In the genomic region with DNA sequence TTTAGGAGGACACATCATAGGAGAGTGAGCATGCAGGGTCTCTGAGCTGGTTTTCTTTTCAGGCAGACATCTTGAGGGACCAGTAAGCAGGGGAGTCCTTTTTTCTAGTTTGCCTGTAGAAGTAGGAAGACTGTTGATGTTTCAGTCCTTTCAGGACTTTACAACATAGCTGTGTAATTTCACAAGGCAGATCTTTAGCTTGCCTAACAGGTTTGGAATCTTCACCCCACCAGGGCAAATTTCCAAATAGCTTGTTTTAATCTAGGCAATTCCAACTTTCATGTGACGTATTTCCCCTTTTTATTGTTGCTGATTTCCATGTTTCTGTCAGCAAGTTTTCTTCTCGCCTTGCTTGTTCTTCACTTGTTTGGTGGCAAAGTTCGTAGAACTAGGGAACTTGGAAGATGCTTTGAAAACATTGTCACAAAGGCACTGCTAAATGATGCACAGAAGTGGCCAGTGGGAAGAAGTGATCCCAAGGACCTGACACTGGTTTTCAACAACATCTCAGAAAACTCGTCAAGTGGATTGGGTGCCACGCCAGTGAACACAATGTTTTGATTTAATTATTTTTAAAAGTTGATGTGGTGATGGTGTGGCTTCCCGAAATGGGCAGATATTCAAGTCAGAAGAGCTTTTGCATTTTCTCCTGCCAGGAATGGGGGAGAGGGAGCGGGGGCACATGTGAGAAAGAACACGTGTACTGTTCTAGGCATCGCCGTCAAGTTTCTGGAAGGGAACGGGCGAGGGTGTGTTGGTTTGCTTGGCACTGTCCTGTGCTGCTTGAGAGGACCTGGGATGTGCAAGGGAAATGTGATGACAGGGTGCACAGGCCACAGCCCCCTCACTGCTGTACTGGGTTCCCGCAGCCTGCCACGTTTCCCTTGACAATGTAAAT, we compare ENCODE assay signal across 18 cellular contexts.
DNase-seq lines count a peak whose midpoint lies in the region; ATAC-seq and TF ChIP-seq lines count a peak whose summit lies in the region.
"Had no signal": no experiment of that assay in that cellular context is flagged by ENCODE, and none has a peak within 500 bp of the region (broad histone marks: within the 10 kb centered on the region; RNA-seq: fewer than 3 reads in every experiment).

No MANE protein-coding gene starts in this region.

- H3K4me1 ChIP-seq in GM23248 (ENCODE audit: insufficient read depth) (no peaks in the 10 kb centered on the region), adipocyte (ENCODE audit: control insufficient read depth, insufficient read depth, low read length) (peaks cover 3% of the 10 kb centered on the region), lower lobe of right lung (no peaks in the 10 kb centered on the region), Caco-2 (no peaks in the 10 kb centered on the region)

- POLR2A ChIA-PET in Caco-2 (lab: Charles Lee) = no interaction called here

- H3K4me2 ChIP-seq in GM23248 (ENCODE audit: unreplicated experiment) = no peak overlapping the region
- H3K4me2 ChIP-seq: KMS-11 had no signal

- H3K27me3 ChIP-seq in GM23248 (replicated peaks; ENCODE audit: insufficient read depth) (no peaks in the 10 kb centered on the region), adipocyte (replicated peaks; ENCODE audit: control insufficient read depth, insufficient read depth, low read length) (no peaks in the 10 kb centered on the region), lower lobe of right lung (ENCODE audit: low read depth) (no peaks in the 10 kb centered on the region), Caco-2 (replicated peaks; ENCODE audit: control insufficient read depth, insufficient read depth, low read length) (no peaks in the 10 kb centered on the region)

- DNase-seq in GM23248 = peak; percentile 6
- DNase-seq in adipocyte (ENCODE audit: low read depth) = peak; percentile 2
- peak; percentile 47 for DNase-seq in fibroblast of the aortic adventitia (ENCODE audit: low read depth)
- no peak for DNase-seq in nephron progenitor cell
- DNase-seq in lower lobe of right lung = no peak
- no peak for DNase-seq in Caco-2
- DNase-seq in left lobe of liver (ENCODE audit: low spot score) = no peak
- DNase-seq: C1 segment of cervical spinal cord; CD8-positive, alpha-beta memory T cell; DMS79 treated with DMSO at 0.1 percent for 48 hours; H9; NCI-H1436; NCI-H1930; NCI-H345; NCI-H524 treated with DMSO at 0.1 percent for 48 hours; PC-3; RPMI8226 had no signal

- ATAC-seq in lower lobe of right lung (no peak), left lobe of liver (no peak)
- ATAC-seq: PC-3 had no signal

- H3K9me3 ChIP-seq in GM23248 (ENCODE audit: low read depth) (no peaks in the 10 kb centered on the region), adipocyte (ENCODE audit: control insufficient read depth, low read length) (no peaks in the 10 kb centered on the region), lower lobe of right lung (no peaks in the 10 kb centered on the region), Caco-2 (no peaks in the 10 kb centered on the region)

- H3K4me1 Mint-ChIP-seq in nephron progenitor cell (peaks cover 5% of the 10 kb centered on the region), Caco-2 (ENCODE audit: low read depth, unreplicated experiment) (no peaks in the 10 kb centered on the region)
- H3K4me1 Mint-ChIP-seq: CD8-positive, alpha-beta memory T cell; H9 had no signal

- H3K27me3 Mint-ChIP-seq in nephron progenitor cell (ENCODE audit: low read depth, poor library complexity) (peaks cover 5% of the 10 kb centered on the region), Caco-2 (ENCODE audit: insufficient read depth, unreplicated experiment) (peaks cover 4% of the 10 kb centered on the region)
- H3K27me3 Mint-ChIP-seq: CD8-positive, alpha-beta memory T cell had no signal

- no peaks in the 10 kb centered on the region for H4K20me1 ChIP-seq in GM23248 (ENCODE audit: insufficient read depth)

- H3K4me3 ChIP-seq in GM23248 (no peak overlapping the region), adipocyte (ENCODE audit: low read length) (no peak overlapping the region), fibroblast of the aortic adventitia (ENCODE audit: low read depth, low read length) (no peak overlapping the region), lower lobe of right lung (no peak overlapping the region), Caco-2 (ENCODE audit: low read depth, low read length) (no peak overlapping the region)

- H3K36me3 ChIP-seq in GM23248 (ENCODE audit: low read depth) = no peaks in the 10 kb centered on the region
- H3K36me3 ChIP-seq in adipocyte (ENCODE audit: control insufficient read depth, insufficient read depth, low read length, severe bottlenecking) = no peaks in the 10 kb centered on the region
- no peaks in the 10 kb centered on the region for H3K36me3 ChIP-seq in lower lobe of right lung
- no peaks in the 10 kb centered on the region for H3K36me3 ChIP-seq in Caco-2 (ENCODE audit: control insufficient read depth, insufficient read depth, low read length)

- intact Hi-C loops in lower lobe of right lung (cut with DNase I) (no loop called here), Caco-2 (cut with micrococcal nuclease; ENCODE audit: unreplicated experiment) (no loop called here)

- CTCF ChIA-PET in Caco-2 (lab: Charles Lee) = no interaction called here

- in situ Hi-C loops in GM23248 (cut with MboI) = no loop called here

- H3K9me3 Mint-ChIP-seq in nephron progenitor cell (no peaks in the 10 kb centered on the region), Caco-2 (ENCODE audit: unreplicated experiment) (no peaks in the 10 kb centered on the region)
- H3K9me3 Mint-ChIP-seq: H9 had no signal

- no peaks in the 10 kb centered on the region for H3K79me2 ChIP-seq in GM23248 (ENCODE audit: insufficient read depth)

- no TSS peak for BruUV-seq in Caco-2 (replicated peaks; lab: Mats Ljungman, UMichigan)

- H3K27ac ChIP-seq in GM23248 = no peak overlapping the region
- H3K27ac ChIP-seq in lower lobe of right lung = no peak overlapping the region
- H3K27ac ChIP-seq: KMS-11 had no signal

- H3K27ac Mint-ChIP-seq in nephron progenitor cell (peak overlapping the region; percentile 34), Caco-2 (ENCODE audit: unreplicated experiment) (no peak overlapping the region)
- H3K27ac Mint-ChIP-seq: CD8-positive, alpha-beta memory T cell had no signal

- no peaks in the 10 kb centered on the region for H3F3A ChIP-seq in GM23248 (ENCODE audit: insufficient read depth)

- WGBS in GM23248 (ENCODE audit: low coverage in 1 of 2, low lambda C conversion rate in 2 of 2, missing lambda C conversion rate in 2 of 2), 2 experiments = 2 to 3% methylated on average over 14 of the region's 14 CpGs

- H3K36me3 Mint-ChIP-seq in nephron progenitor cell (ENCODE audit: low read depth) = no peaks in the 10 kb centered on the region
- H3K36me3 Mint-ChIP-seq in Caco-2 (ENCODE audit: insufficient read depth, unreplicated experiment) = no peaks in the 10 kb centered on the region
- H3K36me3 Mint-ChIP-seq: CD8-positive, alpha-beta memory T cell had no signal

- no peak overlapping the region for H2AFZ ChIP-seq in GM23248

- H3K9ac ChIP-seq in GM23248 = no peak overlapping the region
- no peak overlapping the region for H3K9ac ChIP-seq in adipocyte (ENCODE audit: low read length)
- H3K9ac ChIP-seq: KMS-11 had no signal

- no peak overlapping the region for H3K4me3 Mint-ChIP-seq in nephron progenitor cell
- no peak overlapping the region for H3K4me3 Mint-ChIP-seq in Caco-2 (ENCODE audit: unreplicated experiment)
- H3K4me3 Mint-ChIP-seq: CD8-positive, alpha-beta memory T cell; H9 had no signal

- TF ChIP-seq CTCF in fibroblast of the aortic adventitia (IDR thresholded peaks at IDR 0.05; ENCODE audit: insufficient read depth, low read length) (no peak), nephron progenitor cell (IDR thresholded peaks at IDR 0.05) (no peak), lower lobe of right lung (IDR thresholded peaks at IDR 0.05) (no peak), Caco-2 (IDR thresholded peaks at IDR 0.05; ENCODE audit: insufficient read depth in 1 of 2, low read depth in 1 of 2, low read length in 1 of 2, severe bottlenecking in 1 of 2, unreplicated experiment in 1 of 2) (no peak)

- no peaks in the 10 kb centered on the region for H3K9me2 ChIP-seq in GM23248 (ENCODE audit: insufficient read depth)

Comparison
In these comparisons a context has a peak if more than half of its experiments do, and no peak if none do; other contexts are left out.
1. DNase-seq: peak in GM23248 (single experiment), adipocyte (single experiment) and fibroblast of the aortic adventitia (single experiment); none in nephron progenitor cell (single experiment), lower lobe of right lung (single experiment), Caco-2 (0 of 2) and left lobe of liver (single experiment).